In genomic region chr11:134343646-134344045, GRCh38 we compare ENCODE assay signal across 21 cellular contexts. TPM values are rescaled to one million over a fixed set of nuclear protein-coding genes. Genes with fewer than 3 reads are reported as not detected.
DNase-seq lines count a peak whose midpoint lies in the region; ATAC-seq and TF ChIP-seq lines count a peak whose summit lies in the region.
"Had no signal": no experiment of that assay in that cellular context is flagged by ENCODE, and none has a peak within 500 bp of the region (broad histone marks: within the 10 kb centered on the region; RNA-seq: fewer than 3 reads in every experiment).

No MANE protein-coding gene starts in this region.

- H3K36me3 ChIP-seq in H7 (replicated peaks; ENCODE audit: control insufficient read depth, insufficient read depth, low read length) = no peaks in the 10 kb centered on the region
- H3K36me3 ChIP-seq: SJSA1 had no signal

- H3K4me3 ChIP-seq in H7 (ENCODE audit: insufficient read depth, low read depth, low read length) = no peak overlapping the region
- H3K4me3 ChIP-seq: K562, SJSA1 had no signal

- peaks cover 10% of the 10 kb centered on the region for H3K27me3 Mint-ChIP-seq in osteocyte (ENCODE audit: unreplicated experiment)
- H3K27me3 Mint-ChIP-seq: CD4-positive, alpha-beta memory T cell had no signal

- H3K36me3 Mint-ChIP-seq in osteocyte (ENCODE audit: unreplicated experiment) = no peaks in the 10 kb centered on the region
- H3K36me3 Mint-ChIP-seq: CD4-positive, alpha-beta memory T cell had no signal

- no peaks in the 10 kb centered on the region for H3K9me3 Mint-ChIP-seq in osteocyte (ENCODE audit: unreplicated experiment)
- H3K9me3 Mint-ChIP-seq: CD4-positive, alpha-beta memory T cell had no signal

- no peaks in the 10 kb centered on the region; the same call in 1 of the 2 replicates for H3K27me3 ChIP-seq in H7 (ENCODE audit: control insufficient read depth, insufficient read depth, low read length)
- H3K27me3 ChIP-seq: SJSA1 had no signal

- TF ChIP-seq CTCF in osteocyte (IDR thresholded peaks at IDR 0.05) = no peak

- H3K4me3 Mint-ChIP-seq in osteocyte (ENCODE audit: unreplicated experiment) = no peak overlapping the region
- H3K4me3 Mint-ChIP-seq: CD4-positive, alpha-beta memory T cell had no signal

- no peak for ATAC-seq in HG03139 (IDR thresholded peaks at IDR 0.05; ENCODE audit: unreplicated experiment)

- no peaks in the 10 kb centered on the region for H3K4me1 Mint-ChIP-seq in osteocyte (ENCODE audit: unreplicated experiment)
- H3K4me1 Mint-ChIP-seq: CD4-positive, alpha-beta memory T cell had no signal

- DNase-seq in A172 (ENCODE audit: low spot score) (peak; percentile 25), H7 (peak; percentile 26), ecto neural progenitor cell (ENCODE audit: low spot score) (peak; percentile 44), osteocyte (ENCODE audit: extremely low spot score, unreplicated experiment) (peak; percentile 75), glomerular visceral epithelial cell (ENCODE audit: extremely low spot score) (no peak), NCI-H82 (lab: John Stamatoyannopoulos, UW) (no peak)
- DNase-seq: C1 segment of cervical spinal cord; CD4-positive, alpha-beta memory T cell; COR-L47; GF-D8; Kasumi-1; MV-4-11; NCI-H1105; NCI-H146; NCI-H1930; NCI-H2107; NCI-H524; NCI-H748 treated with DMSO at 0.1 percent for 48 hours had no signal

- no peak overlapping the region for H3K27ac Mint-ChIP-seq in osteocyte (ENCODE audit: unreplicated experiment)

RNA-seq across cellular contexts. Expression of gene GLB1L2, which starts 11.9 kb away (rescaled TPM):
- 4.7 and 6.0 TPM in 2 replicates for total RNA-seq in A172 (2014; rRNA removed; shearing (Covaris generic))
- total RNA-seq in H7 (2014; rRNA removed; shearing (Covaris generic)) = 3.7 and 4.1 TPM in 2 replicates
- total RNA-seq in osteocyte = 0.21 TPM in 1 of 2 replicates, not detected in the other
- total RNA-seq: SJSA1 had no signal

Comparison
In these comparisons a context has a peak if more than half of its experiments do, and no peak if none do; other contexts are left out.
1. DNase-seq: peak in A172 (single experiment), H7 (single experiment), ecto neural progenitor cell (single experiment) and osteocyte (single experiment); none in glomerular visceral epithelial cell (single experiment) and NCI-H82 (single experiment).